ENCODE assay signal across 8 cellular contexts in the genomic region with DNA sequence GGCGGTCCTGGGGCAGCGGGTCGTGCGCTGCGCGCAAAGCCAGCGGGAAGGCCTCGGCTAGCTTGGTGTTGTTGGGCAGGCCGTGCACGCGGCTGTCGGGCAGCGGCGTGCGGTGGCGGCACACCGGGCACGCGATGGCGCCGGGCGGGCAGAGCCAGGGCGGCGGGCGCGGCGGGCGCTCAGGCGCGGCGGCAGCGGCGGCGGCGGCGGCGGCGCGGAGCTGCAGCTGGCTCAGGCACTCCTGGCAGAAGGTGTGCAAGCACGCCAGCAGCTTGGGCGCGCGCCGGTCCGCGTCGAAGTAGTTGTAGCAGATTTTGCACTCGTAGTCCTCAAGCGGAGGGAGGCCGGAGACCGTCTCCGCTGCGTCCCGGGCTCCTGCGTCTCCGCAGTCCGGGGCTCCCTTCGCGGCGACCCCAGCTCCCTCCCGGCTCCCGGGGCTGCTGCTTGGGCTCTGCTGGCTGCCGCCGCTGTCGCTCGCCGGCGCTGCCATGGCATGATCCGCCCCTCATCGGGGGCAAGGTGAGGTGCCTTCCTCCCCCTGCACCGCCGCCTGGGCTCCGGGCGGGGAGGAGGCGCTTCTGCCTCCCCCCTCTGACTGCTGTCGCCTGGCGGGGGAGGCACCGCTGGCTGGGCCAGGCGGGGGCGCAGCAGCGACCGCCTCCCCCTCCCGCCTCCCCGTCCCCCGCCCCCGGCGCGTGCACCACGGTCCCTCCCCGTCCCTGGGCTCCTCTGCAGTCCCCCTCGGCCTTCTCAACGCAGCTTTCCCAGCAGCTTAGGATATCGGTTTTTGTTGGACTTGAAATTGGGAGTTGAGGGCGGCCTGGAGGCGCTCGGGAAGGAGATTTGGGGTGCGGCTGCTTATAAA. TPM values are rescaled to one million over a fixed set of nuclear protein-coding genes. Genes with fewer than 3 reads are reported as not detected.
DNase-seq lines count a peak whose midpoint lies in the region; ATAC-seq and TF ChIP-seq lines count a peak whose summit lies in the region.

No MANE protein-coding gene starts in this region.

- H2AK5ac ChIP-seq in mesenchymal stem cell (ENCODE audit: low read length, severe bottlenecking) = no peak overlapping the region

- no peak overlapping the region for H2BK5ac ChIP-seq in mesenchymal stem cell (ENCODE audit: low read depth, low read length, poor library complexity, severe bottlenecking)

- no peak overlapping the region for H4K8ac ChIP-seq in mesenchymal stem cell (ENCODE audit: low read length)

- peak overlapping the region in 1 of 2 experiments; percentile 26 for H3K4ac ChIP-seq in mesenchymal stem cell (ENCODE audit: low read depth in 1 of 2, low read length in 2 of 2)

- H2BK12ac ChIP-seq in mesenchymal stem cell (ENCODE audit: low read length in 2 of 2) = peak overlapping the region in 1 of 2 experiments; percentile 2

- DNase-seq in D341Med (ENCODE audit: low spot score) (peak; percentile 76), NCI-H748 (lab: John Stamatoyannopoulos, UW; ENCODE audit: unreplicated experiment) (peak; percentile 84), choroid plexus epithelial cell (ENCODE audit: low read depth) (peak; percentile 9), mesenchymal stem cell (peak; percentile 31), vagina (ENCODE audit: extremely low spot score in 2 of 2) (no peak), NCI-H2107 treated with DMSO at 0.1 percent for 48 hours (lab: John Stamatoyannopoulos, UW; ENCODE audit: unreplicated experiment) (no peak)

- no peaks in the 10 kb centered on the region for H3K79me1 ChIP-seq in mesenchymal stem cell (replicated peaks; ENCODE audit: low read length, poor library complexity, severe bottlenecking)

- peak; percentile 40 for ATAC-seq in HG03095 (IDR thresholded peaks at IDR 0.05; ENCODE audit: unreplicated experiment)

- H3K9me3 ChIP-seq in mesenchymal stem cell (ENCODE audit: control insufficient read depth, low read length) = no peaks in the 10 kb centered on the region
- no peaks in the 10 kb centered on the region for H3K9me3 ChIP-seq in vagina

- H3K36me3 ChIP-seq in mesenchymal stem cell (ENCODE audit: control insufficient read depth in 1 of 2, insufficient read depth in 2 of 2, low read depth in 1 of 2, low read length in 2 of 2) (no peaks in the 10 kb centered on the region), vagina (no peaks in the 10 kb centered on the region)

- H3K4me3 ChIP-seq in choroid plexus epithelial cell (ENCODE audit: low read depth, low read length) = peak overlapping the region; percentile 43
- H3K4me3 ChIP-seq in mesenchymal stem cell (ENCODE audit: insufficient read depth in 1 of 2, low read depth in 1 of 2, low read length in 2 of 2) = peak overlapping the region; percentile 53 to 70
- peak overlapping the region; percentile 48 to 50 for H3K4me3 ChIP-seq in vagina

- H3K27ac ChIP-seq in mesenchymal stem cell (ENCODE audit: low read length, poor library complexity, severe bottlenecking) (no peak overlapping the region), vagina (no peak overlapping the region)

- TF ChIP-seq CTCF in choroid plexus epithelial cell (conservative IDR thresholded peaks at IDR 0.05; ENCODE audit: low read depth, low read length) = no peak
- no peak for TF ChIP-seq CTCF in vagina (IDR thresholded peaks at IDR 0.05)

- in situ Hi-C loops in GM18951 (cut with MboI; ENCODE audit: low sequenced_read_pairs, unreplicated experiment) = loop anchor here (10.0 kb wide), 1 partner anchor 245 kb away; no protein-coding TSS in a partner anchor

- H3K23ac ChIP-seq in mesenchymal stem cell (ENCODE audit: low read length in 2 of 2) = peak overlapping the region in 1 of 2 experiments; percentile 89

- H2BK120ac ChIP-seq in mesenchymal stem cell (ENCODE audit: low read depth, low read length) = no peak overlapping the region

- H3K4me2 ChIP-seq in mesenchymal stem cell (ENCODE audit: low read length, poor library complexity, severe bottlenecking) = peak overlapping the region; percentile 80

- peak overlapping the region; percentile 81 for H2AFZ ChIP-seq in mesenchymal stem cell (ENCODE audit: low read depth, low read length)

- no peak overlapping the region for H2BK15ac ChIP-seq in mesenchymal stem cell (ENCODE audit: low read depth, poor library complexity, severe bottlenecking)

- peak overlapping the region in 1 of 2 experiments; percentile 87 for H3K18ac ChIP-seq in mesenchymal stem cell (ENCODE audit: low read depth in 1 of 2, low read length in 2 of 2)

- H4K91ac ChIP-seq in mesenchymal stem cell (ENCODE audit: low read length) = peak overlapping the region; percentile 29

- peak overlapping the region; percentile 41 for H3K9ac ChIP-seq in mesenchymal stem cell (ENCODE audit: low read length)

- no peak overlapping the region for H3K14ac ChIP-seq in mesenchymal stem cell (ENCODE audit: low read length in 2 of 2)

- H3K4me1 ChIP-seq in mesenchymal stem cell (ENCODE audit: control insufficient read depth, insufficient read depth, low read depth, low read length) = peaks cover 24% of the 10 kb centered on the region
- H3K4me1 ChIP-seq in vagina = peaks cover 23% of the 10 kb centered on the region

- H3K27me3 ChIP-seq in mesenchymal stem cell (ENCODE audit: control insufficient read depth in 1 of 2, insufficient read depth in 1 of 2, low read length in 2 of 2) (peaks cover 61 to 73% of the 10 kb centered on the region in 2 experiments), vagina (peaks cover 2% of the 10 kb centered on the region)

- WGBS in mesenchymal stem cell = under 1% methylated on average over 68 of the region's 97 CpGs

- TF ChIP-seq POLR2A in GM18951 (IDR thresholded peaks at IDR 0.05; ENCODE audit: extremely low read depth, insufficient read depth, insufficient read length) = peak; percentile 51
- no peak for TF ChIP-seq POLR2A in vagina (IDR thresholded peaks at IDR 0.05)

- intact Hi-C loops in vagina (cut with DNase I) = loop anchor here (10.0 kb wide), 2 partner anchors 245 to 295 kb away; no protein-coding TSS in a partner anchor

RNA-seq across cellular contexts. Expression of a gene that starts 21.0 kb away (rescaled TPM):
- polyA plus RNA-seq in mesenchymal stem cell (2013, experiment 1 of 2) = not detected
- not detected for polyA plus RNA-seq in mesenchymal stem cell (2013, experiment 2 of 2)
- not detected for total RNA-seq in vagina

Comparison
In these comparisons a context has a peak if more than half of its experiments do, and no peak if none do; other contexts are left out.
1. DNase-seq: peak in D341Med (single experiment), NCI-H748 (single experiment), choroid plexus epithelial cell (single experiment) and mesenchymal stem cell (single experiment); none in vagina (0 of 2) and NCI-H2107 treated with DMSO at 0.1 percent for 48 hours (single experiment).
2. Peak in every context shown above with its lines, with median percentiles within 50 percentile points of each other: H3K4me3 ChIP-seq.